Comparison of ENCODE assay signal across 8 cellular contexts in genomic region chr18:23515911-23516546, GRCh38. TPM values are rescaled to one million over a fixed set of nuclear protein-coding genes. Genes with fewer than 3 reads are reported as not detected.
DNase-seq lines count a peak whose midpoint lies in the region; ATAC-seq and TF ChIP-seq lines count a peak whose summit lies in the region.

No MANE protein-coding gene starts in this region.

- no peak overlapping the region for H3K9ac ChIP-seq in smooth muscle cell (ENCODE audit: low read depth)

- no peaks in the 10 kb centered on the region for H3K27me3 ChIP-seq in smooth muscle cell (ENCODE audit: low read depth)

- no peak overlapping the region for H3K27ac ChIP-seq in smooth muscle cell (ENCODE audit: low read depth)

- H3K9me3 ChIP-seq in smooth muscle cell (replicated peaks; ENCODE audit: low read depth), result no peaks in the 10 kb centered on the region

- in situ Hi-C loops in GM13976 (cut with MboI; ENCODE audit: low sequenced_read_pairs, unreplicated experiment) (loop anchor here (10.0 kb wide), 1 partner anchor 69 kb away; the partner anchor contains the start of gene NPC1), astrocyte of the cerebellum (cut with HindIII; ENCODE audit: low sequenced_read_pairs) (loop anchor here (25.0 kb wide), 1 partner anchor 596 kb away; no protein-coding TSS in a partner anchor)

- no peaks in the 10 kb centered on the region for H4K20me1 ChIP-seq in smooth muscle cell (ENCODE audit: low read depth)

- no peaks in the 10 kb centered on the region for H3K79me2 ChIP-seq in smooth muscle cell (ENCODE audit: low read depth)

- no peaks in the 10 kb centered on the region for H3F3A ChIP-seq in smooth muscle cell (ENCODE audit: low read depth)

- ATAC-seq in HG02763 (IDR thresholded peaks at IDR 0.05; ENCODE audit: unreplicated experiment) (peak; percentile 75), HG03565 (IDR thresholded peaks at IDR 0.05; ENCODE audit: unreplicated experiment) (no peak)

- TF ChIP-seq CTCF in GM13976 (IDR thresholded peaks at IDR 0.05; ENCODE audit: borderline replicate concordance, control extremely low read depth, extremely low read depth, insufficient read depth, missing control alignments) (peak; percentile 93), astrocyte of the cerebellum (IDR thresholded peaks at IDR 0.05; ENCODE audit: low read depth, low read length, missing control alignments) (peak; percentile 95), smooth muscle cell (IDR thresholded peaks at IDR 0.05; ENCODE audit: borderline replicate concordance, insufficient read depth, poor library complexity, severe bottlenecking) (peak; percentile 88)

- H3K36me3 ChIP-seq in smooth muscle cell (ENCODE audit: low read depth), result peaks cover 2% of the 10 kb centered on the region

- no peaks in the 10 kb centered on the region for H3K4me1 ChIP-seq in smooth muscle cell (ENCODE audit: low read depth)

- H2AFZ ChIP-seq in smooth muscle cell (ENCODE audit: low read depth), result no peak overlapping the region

- H3K4me2 ChIP-seq in smooth muscle cell, result no peak overlapping the region

- 44% methylated on average over 17 of the region's 17 CpGs for WGBS in smooth muscle cell (ENCODE audit: low lambda C conversion rate)

- DNase-seq in GM13976 (ENCODE audit: low spot score), result peak; percentile 72
- peak; percentile 50 to 78 for DNase-seq in NCI-H1930 (lab: John Stamatoyannopoulos, UW)
- DNase-seq in T1000 (lab: John Stamatoyannopoulos, UW), result peak; percentile 45
- DNase-seq in astrocyte of the cerebellum (ENCODE audit: low read depth), result peak; percentile 48
- DNase-seq in hippocampal formation (lab: John Stamatoyannopoulos, UW), result peak; percentile 78 to 82
- peak; percentile 24 for DNase-seq in smooth muscle cell (lab: John Stamatoyannopoulos, UW; ENCODE audit: unreplicated experiment)

- H3K4me3 ChIP-seq in astrocyte of the cerebellum (ENCODE audit: low read depth, low read length), result no peak overlapping the region
- H3K4me3 ChIP-seq in smooth muscle cell, result no peak overlapping the region

RNA-seq across cellular contexts. Expression of gene RMC1, which starts 12.7 kb away (rescaled TPM):
- 13.2 and 20.7 TPM in 2 replicates for total RNA-seq in smooth muscle cell
- polyA plus RNA-seq in smooth muscle cell, result 10.0 and 20.6 TPM in 2 replicates

Comparison
In these comparisons a context has a peak if more than half of its experiments do, and no peak if none do; other contexts are left out.
1. DNase-seq: peak in every context shown above with its lines; median percentile 80 in hippocampal formation; 72 in GM13976; 64 in NCI-H1930; 48 in astrocyte of the cerebellum; 45 in T1000; 24 in smooth muscle cell.